Comparison of ENCODE assay signal across 11 cellular contexts in genomic region chr19:13024958-13025653, GRCh38. TPM values are rescaled to one million over a fixed set of nuclear protein-coding genes. Genes with fewer than 3 reads are reported as not detected.
DNase-seq lines count a peak whose midpoint lies in the region; ATAC-seq and TF ChIP-seq lines count a peak whose summit lies in the region.
"Had no signal": no experiment of that assay in that cellular context is flagged by ENCODE, and none has a peak within 500 bp of the region (broad histone marks: within the 10 kb centered on the region; RNA-seq: fewer than 3 reads in every experiment).

No MANE protein-coding gene starts in this region.

- DNase-seq in AG09309 (ENCODE audit: low read depth) (no peak), NCI-H1417 treated with DMSO at 0.1 percent for 48 hours (lab: John Stamatoyannopoulos, UW) (peak; percentile 38), endodermal cell (peak; percentile 77), NCI-H1694 (lab: John Stamatoyannopoulos, UW) (no peak), NCI-H187 treated with DMSO at 0.1 percent for 48 hours (lab: John Stamatoyannopoulos, UW) (no peak)
- no peak for DNase-seq in effector CD4-positive, alpha-beta T cell
- DNase-seq: activated CD4-positive, alpha-beta memory T cell treated with anti-CD3 and anti-CD28 coated beads for 36 hours; NCI-H1436 treated with DMSO at 0.1 percent for 48 hours had no signal

- H3K4me3 Mint-ChIP-seq in endodermal cell, result peak overlapping the region; percentile 23
- peak overlapping the region; percentile 22 to 85 (median 67) for H3K4me3 Mint-ChIP-seq in nephron

- peaks cover 100% of the 10 kb centered on the region for H3K27me3 ChIP-seq in endodermal cell (ENCODE audit: control insufficient read depth, insufficient read depth, low read length, poor library complexity, severe bottlenecking)

- no peaks in the 10 kb centered on the region for H3K36me3 ChIP-seq in endodermal cell (ENCODE audit: control insufficient read depth, insufficient read depth, low read length)

- no peak overlapping the region for H3K27ac Mint-ChIP-seq in endodermal cell
- H3K27ac Mint-ChIP-seq in nephron, result peak overlapping the region in 2 of 3 experiments; percentile 32 to 94
- H3K27ac Mint-ChIP-seq: activated CD4-positive, alpha-beta memory T cell treated with anti-CD3 and anti-CD28 coated beads for 36 hours had no signal

- peaks cover 99% of the 10 kb centered on the region for H3K27me3 Mint-ChIP-seq in endodermal cell (ENCODE audit: insufficient read depth)
- H3K27me3 Mint-ChIP-seq in nephron (ENCODE audit: low read depth), result peaks cover 100% of the 10 kb centered on the region

- H3K9ac ChIP-seq in endodermal cell (ENCODE audit: extremely low read depth, low read length, poor library complexity, severe bottlenecking), result no peak overlapping the region

- H3K27ac ChIP-seq in endodermal cell (ENCODE audit: low read depth, low read length), result no peak overlapping the region

- no peaks in the 10 kb centered on the region for H3K4me1 ChIP-seq in endodermal cell (ENCODE audit: control insufficient read depth, insufficient read depth, low read length)

- TF ChIP-seq CTCF in AG09309 (IDR thresholded peaks at IDR 0.05; ENCODE audit: control insufficient read depth, insufficient read depth, low read depth, low read length, missing control alignments), result no peak
- TF ChIP-seq CTCF in endodermal cell (conservative IDR thresholded peaks at IDR 0.05), result peak; percentile 43
- no peak for TF ChIP-seq CTCF in nephron (IDR thresholded peaks at IDR 0.05; ENCODE audit: unreplicated experiment in 3 of 3)

- H3K9me3 Mint-ChIP-seq in endodermal cell, result no peaks in the 10 kb centered on the region
- H3K9me3 Mint-ChIP-seq in nephron, result no peaks in the 10 kb centered on the region
- H3K9me3 Mint-ChIP-seq: activated CD4-positive, alpha-beta memory T cell treated with anti-CD3 and anti-CD28 coated beads for 36 hours had no signal

- no peak for ATAC-seq in GM18502 (IDR thresholded peaks at IDR 0.05; ENCODE audit: poor library complexity, unreplicated experiment)

- peak overlapping the region; percentile 62 for H3K4me3 ChIP-seq in AG09309 (ENCODE audit: control insufficient read depth, low read depth, low read length)
- no peak overlapping the region for H3K4me3 ChIP-seq in endodermal cell (ENCODE audit: low read length)

- H3K4me1 Mint-ChIP-seq in endodermal cell (peaks cover 11% of the 10 kb centered on the region), nephron (peaks cover 76% of the 10 kb centered on the region)

- H3K36me3 Mint-ChIP-seq in endodermal cell (ENCODE audit: low read depth), result no peaks in the 10 kb centered on the region
- peaks cover 34% of the 10 kb centered on the region for H3K36me3 Mint-ChIP-seq in nephron (ENCODE audit: low read depth)

- 7 to 9% methylated on average over 20 to 45 of the region's 45 CpGs for WGBS in endodermal cell (ENCODE audit: insufficient coverage in 1 of 2, insufficient read length in 1 of 2), 2 experiments

- H3K9me3 ChIP-seq in endodermal cell (ENCODE audit: control insufficient read depth, low read length), result no peaks in the 10 kb centered on the region

RNA-seq across cellular contexts. Expression of gene NFIX, which starts 29.8 kb away (rescaled TPM):
- under 1 TPM; 0.22 to 0.40 TPM for total RNA-seq in endodermal cell
- polyA plus RNA-seq in endodermal cell (2013, experiment 1 of 2), result 0.93 TPM
- 0.70 TPM for polyA plus RNA-seq in endodermal cell (2013, experiment 2 of 2)

RNA-seq across cellular contexts. Expression of gene DAND5, which starts 55.7 kb away (rescaled TPM):
- under 1 TPM; 0.13 to 0.40 TPM for total RNA-seq in endodermal cell
- polyA plus RNA-seq in endodermal cell (2013, experiment 1 of 2), result not detected
- polyA plus RNA-seq in endodermal cell (2013, experiment 2 of 2), result not detected
- total RNA-seq: Daoy had no signal

Comparison
In these comparisons a context has a peak if more than half of its experiments do, and no peak if none do; other contexts are left out.
1. DNase-seq: peak in NCI-H1417 treated with DMSO at 0.1 percent for 48 hours (single experiment) and endodermal cell (single experiment); none in AG09309 (single experiment), effector CD4-positive, alpha-beta T cell (single experiment), NCI-H1694 (single experiment) and NCI-H187 treated with DMSO at 0.1 percent for 48 hours (single experiment).